11 cellular contexts compared by ENCODE assay signal in the genomic region with DNA sequence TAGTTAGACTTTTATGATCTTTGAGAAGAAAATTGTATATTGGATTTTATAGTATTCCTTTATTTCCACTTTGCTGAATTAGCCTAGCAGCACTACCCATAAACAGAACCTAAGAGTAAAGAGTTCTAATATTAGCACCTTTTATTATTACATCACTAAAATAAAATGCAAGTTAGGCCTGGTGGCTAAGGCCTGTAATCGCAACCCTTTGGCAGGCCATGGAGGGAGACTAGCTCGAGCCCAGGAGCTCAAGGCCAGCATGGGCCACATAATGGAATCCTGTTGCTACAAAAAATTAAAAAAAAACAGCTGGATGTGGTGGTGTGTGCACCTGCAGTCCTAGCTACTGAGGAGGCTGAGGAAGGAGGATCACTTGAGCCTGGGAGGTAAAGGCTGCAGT.
"Had no signal": no experiment of that assay in that cellular context is flagged by ENCODE, and none has a peak within 500 bp of the region (broad histone marks: within the 10 kb centered on the region; RNA-seq: fewer than 3 reads in every experiment).

No MANE protein-coding gene starts in this region.

- H3K27me3 Mint-ChIP-seq: activated CD4-positive, alpha-beta memory T cell treated with anti-CD3 and anti-CD28 coated beads, Interleukin-2, amount 10 ng/mL, durations not matched to agents 7 days and 5 days; activated naive CD8-positive, alpha-beta T cell treated with anti-CD3 and anti-CD28 coated beads for 36 hours had no signal

- H3K4me3 ChIP-seq: tibial nerve had no signal

- H3K27ac Mint-ChIP-seq: activated CD4-positive, alpha-beta memory T cell treated with anti-CD3 and anti-CD28 coated beads, Interleukin-2, amount 10 ng/mL, durations not matched to agents 7 days and 5 days; activated naive CD8-positive, alpha-beta T cell treated with anti-CD3 and anti-CD28 coated beads for 36 hours; activated T-cell treated with anti-CD3 and anti-CD28 coated beads, Interleukin-2, amount 50 U/mL, for 72 hours; stimulated activated effector memory CD8-positive, alpha-beta T cell treated with anti-CD3 and anti-CD28 coated beads, Interleukin-12 subunit alpha, Interleukin-12 subunit beta, amount 100 ng/mL, for 72 hours had no signal

- H3K36me3 ChIP-seq: tibial nerve had no signal

- H3K36me3 Mint-ChIP-seq: activated naive CD8-positive, alpha-beta T cell treated with anti-CD3 and anti-CD28 coated beads for 36 hours; stimulated activated effector memory CD8-positive, alpha-beta T cell treated with anti-CD3 and anti-CD28 coated beads, Interleukin-12 subunit alpha, Interleukin-12 subunit beta, amount 100 ng/mL, for 72 hours had no signal

- H3K4me1 ChIP-seq: foreskin keratinocyte, parathyroid adenoma, tibial nerve had no signal

- H3K27ac ChIP-seq: foreskin keratinocyte, parathyroid adenoma, tibial nerve had no signal

- H3K4me1 Mint-ChIP-seq: activated CD4-positive, alpha-beta memory T cell treated with anti-CD3 and anti-CD28 coated beads, Interleukin-2, amount 10 ng/mL, durations not matched to agents 7 days and 5 days; activated naive CD8-positive, alpha-beta T cell treated with anti-CD3 and anti-CD28 coated beads for 36 hours; stimulated activated effector memory CD8-positive, alpha-beta T cell treated with anti-CD3 and anti-CD28 coated beads, Interleukin-12 subunit alpha, Interleukin-12 subunit beta, amount 100 ng/mL, for 72 hours had no signal

- ATAC-seq: activated T-cell treated with anti-CD3 and anti-CD28 coated beads, Interleukin-2, amount 50 U/mL, for 72 hours; foreskin keratinocyte; stimulated activated effector memory CD8-positive, alpha-beta T cell treated with anti-CD3 and anti-CD28 coated beads, Interleukin-12 subunit alpha, Interleukin-12 subunit beta, amount 100 ng/mL, for 72 hours had no signal

- H3K27me3 ChIP-seq: foreskin keratinocyte, tibial nerve had no signal

- H3K9me3 Mint-ChIP-seq: activated CD4-positive, alpha-beta memory T cell treated with anti-CD3 and anti-CD28 coated beads, Interleukin-2, amount 10 ng/mL, durations not matched to agents 7 days and 5 days; activated naive CD8-positive, alpha-beta T cell treated with anti-CD3 and anti-CD28 coated beads for 36 hours had no signal

- DNase-seq: activated CD4-positive, alpha-beta memory T cell treated with anti-CD3 and anti-CD28 coated beads, Interleukin-2, amount 10 ng/mL, durations not matched to agents 7 days and 5 days; activated gamma-delta T cell treated with Interleukin-2 at 50 U/mL for 16 hours; activated naive CD8-positive, alpha-beta T cell treated with anti-CD3 and anti-CD28 coated beads for 36 hours; activated T-cell treated with anti-CD3 and anti-CD28 coated beads, Interleukin-2, amount 50 U/mL, for 72 hours; foreskin keratinocyte; head of caudate nucleus; kidney; retina had no signal

- H3K4me3 Mint-ChIP-seq: activated CD4-positive, alpha-beta memory T cell treated with anti-CD3 and anti-CD28 coated beads, Interleukin-2, amount 10 ng/mL, durations not matched to agents 7 days and 5 days; activated naive CD8-positive, alpha-beta T cell treated with anti-CD3 and anti-CD28 coated beads for 36 hours; activated T-cell treated with anti-CD3 and anti-CD28 coated beads, Interleukin-2, amount 50 U/mL, for 72 hours; stimulated activated effector memory CD8-positive, alpha-beta T cell treated with anti-CD3 and anti-CD28 coated beads, Interleukin-12 subunit alpha, Interleukin-12 subunit beta, amount 100 ng/mL, for 72 hours had no signal
